3 cellular contexts compared by ENCODE assay signal in genomic region chr6:156260792-156261191, GRCh38.
A peak's percentile ranks its signal among the peaks of the same experiment; 100 is the strongest.
TF ChIP-seq lines count a peak whose summit lies in the region.

No MANE protein-coding gene starts in this region.

TF ChIP-seq in HepG2, 621 proteins besides CTCF, POLR2A, EP300 and RAD21:
- TF ChIP-seq ZGPAT (CRISPR knock-in tag; IDR thresholded peaks at IDR 0.05) (no peak), CEBPB (IDR thresholded peaks at IDR 0.05; ENCODE audit: borderline replicate concordance, low read depth, low read length) (peak; percentile 95), CEBPG (CRISPR knock-in tag; IDR thresholded peaks at IDR 0.05) (peak; percentile 62), ZNF292 (CRISPR knock-in tag; IDR thresholded peaks at IDR 0.05; ENCODE audit: borderline replicate concordance, low read depth) (no peak), POLR2AphosphoS2 (IDR thresholded peaks at IDR 0.05; ENCODE audit: low read depth, low read length) (no peak), HDAC2 (CRISPR knock-in tag; IDR thresholded peaks at IDR 0.05) (no peak)

TF ChIP-seq in IMR-90, 13 proteins besides CTCF, POLR2A, EP300 and RAD21:
- TF ChIP-seq MAZ (IDR thresholded peaks at IDR 0.05; ENCODE audit: borderline replicate concordance, low read depth, low read length) (no peak), CEBPB (IDR thresholded peaks at IDR 0.05; ENCODE audit: low read depth, low read length) (peak; percentile 94)
TF ChIP-seq in IMR-90: peak in this region for 1.

TF ChIP-seq in H1, 55 proteins besides CTCF, POLR2A, EP300 and RAD21:
- TF ChIP-seq CEBPB (IDR thresholded peaks at IDR 0.05; ENCODE audit: low read depth, low read length) (peak; percentile 95), BACH1 (IDR thresholded peaks at IDR 0.05; ENCODE audit: low read length) (no peak)
